Comparison of ENCODE assay signal across 1 cellular context in genomic region chr11:31882951-31883392, GRCh38.
TF ChIP-seq lines count a peak whose summit lies in the region.

No MANE protein-coding gene starts in this region.

TF ChIP-seq in A549, 52 proteins besides CTCF, POLR2A, EP300 and RAD21 (continued from another document):
- TF ChIP-seq BCL3 (IDR thresholded peaks at IDR 0.05) = no peak
- TF ChIP-seq CHD2 (IDR thresholded peaks at IDR 0.05; ENCODE audit: low read length, partially characterized antibody) = no peak
- no peak for TF ChIP-seq NPAS2 (CRISPR knock-in tag; IDR thresholded peaks at IDR 0.05; ENCODE audit: borderline replicate concordance)
- TF ChIP-seq HEYL (CRISPR knock-in tag; IDR thresholded peaks at IDR 0.05) = no peak
